In the genomic region with DNA sequence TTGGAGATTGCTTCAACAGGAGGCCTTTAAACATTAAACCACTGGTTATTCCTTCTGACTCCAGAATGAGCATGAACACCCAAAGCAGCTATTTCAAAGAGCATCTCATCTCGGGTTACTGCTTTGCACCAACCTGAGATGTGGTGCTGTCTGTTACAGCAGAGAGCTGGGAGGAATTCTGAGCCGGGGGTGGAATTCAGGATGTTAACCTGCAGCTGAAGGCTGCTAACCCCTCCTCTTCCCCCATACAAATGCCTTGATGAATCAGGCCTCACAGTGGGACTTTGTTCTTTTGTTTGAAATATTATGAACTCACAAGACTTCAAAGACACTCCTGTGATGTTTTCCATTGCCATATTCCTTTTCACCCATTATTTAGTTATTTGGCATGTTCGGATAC, we compare ENCODE assay signal across 1 cellular context.
TF ChIP-seq lines count a peak whose summit lies in the region.

No MANE protein-coding gene starts in this region.

TF ChIP-seq in WTC11, 78 proteins besides CTCF, POLR2A, EP300 and RAD21 (continued from another document):
- TF ChIP-seq ZNF138 (CRISPR knock-in tag; conservative IDR thresholded peaks at IDR 0.05) (no peak), CBFB (CRISPR knock-in tag; IDR thresholded peaks at IDR 0.05; ENCODE audit: low read depth) (no peak), GTF2I (CRISPR knock-in tag; conservative IDR thresholded peaks at IDR 0.05) (no peak), OVOL2 (CRISPR knock-in tag; IDR thresholded peaks at IDR 0.05; ENCODE audit: borderline replicate concordance) (no peak), FOXP1 (CRISPR knock-in tag; IDR thresholded peaks at IDR 0.05; ENCODE audit: borderline replicate concordance) (no peak), MYBL2 (CRISPR knock-in tag; IDR thresholded peaks at IDR 0.05) (no peak), SMAD4 (CRISPR knock-in tag; IDR thresholded peaks at IDR 0.05) (no peak), NR2C2 (CRISPR knock-in tag; IDR thresholded peaks at IDR 0.05) (no peak)
- TF ChIP-seq, protein P1, sequence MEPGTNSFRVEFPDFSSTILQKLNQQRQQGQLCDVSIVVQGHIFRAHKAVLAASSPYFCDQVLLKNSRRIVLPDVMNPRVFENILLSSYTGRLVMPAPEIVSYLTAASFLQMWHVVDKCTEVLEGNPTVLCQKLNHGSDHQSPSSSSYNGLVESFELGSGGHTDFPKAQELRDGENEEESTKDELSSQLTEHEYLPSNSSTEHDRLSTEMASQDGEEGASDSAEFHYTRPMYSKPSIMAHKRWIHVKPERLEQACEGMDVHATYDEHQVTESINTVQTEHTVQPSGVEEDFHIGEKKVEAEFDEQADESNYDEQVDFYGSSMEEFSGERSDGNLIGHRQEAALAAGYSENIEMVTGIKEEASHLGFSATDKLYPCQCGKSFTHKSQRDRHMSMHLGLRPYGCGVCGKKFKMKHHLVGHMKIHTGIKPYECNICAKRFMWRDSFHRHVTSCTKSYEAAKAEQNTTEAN (CRISPR knock-in tag; IDR thresholded peaks at IDR 0.05): no peak
- TF ChIP-seq, protein P2, sequence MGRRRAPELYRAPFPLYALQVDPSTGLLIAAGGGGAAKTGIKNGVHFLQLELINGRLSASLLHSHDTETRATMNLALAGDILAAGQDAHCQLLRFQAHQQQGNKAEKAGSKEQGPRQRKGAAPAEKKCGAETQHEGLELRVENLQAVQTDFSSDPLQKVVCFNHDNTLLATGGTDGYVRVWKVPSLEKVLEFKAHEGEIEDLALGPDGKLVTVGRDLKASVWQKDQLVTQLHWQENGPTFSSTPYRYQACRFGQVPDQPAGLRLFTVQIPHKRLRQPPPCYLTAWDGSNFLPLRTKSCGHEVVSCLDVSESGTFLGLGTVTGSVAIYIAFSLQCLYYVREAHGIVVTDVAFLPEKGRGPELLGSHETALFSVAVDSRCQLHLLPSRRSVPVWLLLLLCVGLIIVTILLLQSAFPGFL (CRISPR knock-in tag; IDR thresholded peaks at IDR 0.05; ENCODE audit: borderline replicate concordance): no peak
- TF ChIP-seq, protein P3, sequence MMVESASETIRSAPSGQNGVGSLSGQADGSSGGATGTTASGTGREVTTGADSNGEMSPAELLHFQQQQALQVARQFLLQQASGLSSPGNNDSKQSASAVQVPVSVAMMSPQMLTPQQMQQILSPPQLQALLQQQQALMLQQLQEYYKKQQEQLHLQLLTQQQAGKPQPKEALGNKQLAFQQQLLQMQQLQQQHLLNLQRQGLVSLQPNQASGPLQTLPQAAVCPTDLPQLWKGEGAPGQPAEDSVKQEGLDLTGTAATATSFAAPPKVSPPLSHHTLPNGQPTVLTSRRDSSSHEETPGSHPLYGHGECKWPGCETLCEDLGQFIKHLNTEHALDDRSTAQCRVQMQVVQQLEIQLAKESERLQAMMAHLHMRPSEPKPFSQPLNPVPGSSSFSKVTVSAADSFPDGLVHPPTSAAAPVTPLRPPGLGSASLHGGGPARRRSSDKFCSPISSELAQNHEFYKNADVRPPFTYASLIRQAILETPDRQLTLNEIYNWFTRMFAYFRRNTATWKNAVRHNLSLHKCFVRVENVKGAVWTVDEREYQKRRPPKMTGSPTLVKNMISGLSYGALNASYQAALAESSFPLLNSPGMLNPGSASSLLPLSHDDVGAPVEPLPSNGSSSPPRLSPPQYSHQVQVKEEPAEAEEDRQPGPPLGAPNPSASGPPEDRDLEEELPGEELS (CRISPR knock-in tag; IDR thresholded peaks at IDR 0.05): no peak
- TF ChIP-seq, protein P4, sequence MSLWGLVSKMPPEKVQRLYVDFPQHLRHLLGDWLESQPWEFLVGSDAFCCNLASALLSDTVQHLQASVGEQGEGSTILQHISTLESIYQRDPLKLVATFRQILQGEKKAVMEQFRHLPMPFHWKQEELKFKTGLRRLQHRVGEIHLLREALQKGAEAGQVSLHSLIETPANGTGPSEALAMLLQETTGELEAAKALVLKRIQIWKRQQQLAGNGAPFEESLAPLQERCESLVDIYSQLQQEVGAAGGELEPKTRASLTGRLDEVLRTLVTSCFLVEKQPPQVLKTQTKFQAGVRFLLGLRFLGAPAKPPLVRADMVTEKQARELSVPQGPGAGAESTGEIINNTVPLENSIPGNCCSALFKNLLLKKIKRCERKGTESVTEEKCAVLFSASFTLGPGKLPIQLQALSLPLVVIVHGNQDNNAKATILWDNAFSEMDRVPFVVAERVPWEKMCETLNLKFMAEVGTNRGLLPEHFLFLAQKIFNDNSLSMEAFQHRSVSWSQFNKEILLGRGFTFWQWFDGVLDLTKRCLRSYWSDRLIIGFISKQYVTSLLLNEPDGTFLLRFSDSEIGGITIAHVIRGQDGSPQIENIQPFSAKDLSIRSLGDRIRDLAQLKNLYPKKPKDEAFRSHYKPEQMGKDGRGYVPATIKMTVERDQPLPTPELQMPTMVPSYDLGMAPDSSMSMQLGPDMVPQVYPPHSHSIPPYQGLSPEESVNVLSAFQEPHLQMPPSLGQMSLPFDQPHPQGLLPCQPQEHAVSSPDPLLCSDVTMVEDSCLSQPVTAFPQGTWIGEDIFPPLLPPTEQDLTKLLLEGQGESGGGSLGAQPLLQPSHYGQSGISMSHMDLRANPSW (CRISPR knock-in tag; conservative IDR thresholded peaks at IDR 0.05; ENCODE audit: low read depth): no peak
